Comparison of ENCODE assay signal across 1 cellular context in the genomic region with DNA sequence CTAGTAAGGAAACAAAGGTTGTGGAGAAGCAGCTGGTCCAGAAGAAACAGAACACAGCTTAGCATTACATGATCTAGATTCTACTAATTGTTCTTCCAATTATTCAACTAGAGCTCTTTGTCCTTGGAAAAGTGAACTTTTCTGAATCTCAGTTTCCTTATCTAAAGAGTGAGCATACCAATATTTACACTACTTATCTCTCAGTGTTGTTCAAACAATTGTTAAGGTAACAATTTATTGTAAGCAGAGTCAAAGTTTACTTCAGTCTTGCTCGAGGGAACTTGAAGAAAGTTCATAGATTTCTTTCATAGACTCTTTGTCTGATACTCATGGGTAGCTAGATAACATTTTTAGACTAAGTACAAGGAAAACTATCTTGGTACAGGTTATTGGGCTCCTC.
A peak's percentile ranks its signal among the peaks of the same experiment; 100 is the strongest.
TF ChIP-seq lines count a peak whose summit lies in the region.

No MANE protein-coding gene starts in this region.

TF ChIP-seq in HepG2, 621 proteins besides CTCF, POLR2A, EP300 and RAD21 (continued from another document):
- TF ChIP-seq HDAC1 (CRISPR knock-in tag; IDR thresholded peaks at IDR 0.05) = 0 out of 2 replicates have a peak, but pooled peaks have one; percentile 39
- TF ChIP-seq TOE1 (CRISPR knock-in tag; IDR thresholded peaks at IDR 0.05) = no peak
- peak; percentile 85 for TF ChIP-seq NCOA2 (CRISPR knock-in tag; IDR thresholded peaks at IDR 0.05)
- TF ChIP-seq KMT2B (CRISPR knock-in tag; IDR thresholded peaks at IDR 0.05) = no peak
- no peak for TF ChIP-seq SOX6 (IDR thresholded peaks at IDR 0.05)
- peak; percentile 87 for TF ChIP-seq SOX6 (CRISPR knock-in tag; IDR thresholded peaks at IDR 0.05)
- no peak for TF ChIP-seq ZBTB42 (CRISPR knock-in tag; IDR thresholded peaks at IDR 0.05)
- no peak for TF ChIP-seq SALL2 (CRISPR knock-in tag; IDR thresholded peaks at IDR 0.05)
- peak; percentile 88; the same call in 1 of the 2 replicates for TF ChIP-seq GATA4 (IDR thresholded peaks at IDR 0.05; ENCODE audit: borderline replicate concordance, low read depth)
- TF ChIP-seq, protein P1, sequence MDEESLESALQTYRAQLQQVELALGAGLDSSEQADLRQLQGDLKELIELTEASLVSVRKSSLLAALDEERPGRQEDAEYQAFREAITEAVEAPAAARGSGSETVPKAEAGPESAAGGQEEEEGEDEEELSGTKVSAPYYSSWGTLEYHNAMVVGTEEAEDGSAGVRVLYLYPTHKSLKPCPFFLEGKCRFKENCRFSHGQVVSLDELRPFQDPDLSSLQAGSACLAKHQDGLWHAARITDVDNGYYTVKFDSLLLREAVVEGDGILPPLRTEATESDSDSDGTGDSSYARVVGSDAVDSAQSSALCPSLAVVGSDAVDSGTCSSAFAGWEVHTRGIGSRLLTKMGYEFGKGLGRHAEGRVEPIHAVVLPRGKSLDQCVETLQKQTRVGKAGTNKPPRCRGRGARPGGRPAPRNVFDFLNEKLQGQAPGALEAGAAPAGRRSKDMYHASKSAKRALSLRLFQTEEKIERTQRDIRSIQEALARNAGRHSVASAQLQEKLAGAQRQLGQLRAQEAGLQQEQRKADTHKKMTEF (CRISPR knock-in tag; IDR thresholded peaks at IDR 0.05) = 0 out of 2 replicates have a peak, but pooled peaks have one; percentile 30
- TF ChIP-seq RXRB (CRISPR knock-in tag; IDR thresholded peaks at IDR 0.05; ENCODE audit: borderline replicate concordance) = 0 out of 2 replicates have a peak, but pooled peaks have one; percentile 17
- TF ChIP-seq MEF2D (CRISPR knock-in tag; IDR thresholded peaks at IDR 0.05) = no peak
- peak; percentile 44; the same call in 1 of the 2 replicates for TF ChIP-seq MED1 (CRISPR knock-in tag; IDR thresholded peaks at IDR 0.05)
- TF ChIP-seq ZNF775 (CRISPR knock-in tag; IDR thresholded peaks at IDR 0.05; ENCODE audit: borderline replicate concordance) = no peak
- TF ChIP-seq FOXA1 (IDR thresholded peaks at IDR 0.05) = peak; percentile 49
- TF ChIP-seq FOXA1 (CRISPR knock-in tag; IDR thresholded peaks at IDR 0.05) = peak; percentile 88
- TF ChIP-seq RCOR2 (CRISPR knock-in tag; IDR thresholded peaks at IDR 0.05) = peak; percentile 67
- TF ChIP-seq, protein P2, sequence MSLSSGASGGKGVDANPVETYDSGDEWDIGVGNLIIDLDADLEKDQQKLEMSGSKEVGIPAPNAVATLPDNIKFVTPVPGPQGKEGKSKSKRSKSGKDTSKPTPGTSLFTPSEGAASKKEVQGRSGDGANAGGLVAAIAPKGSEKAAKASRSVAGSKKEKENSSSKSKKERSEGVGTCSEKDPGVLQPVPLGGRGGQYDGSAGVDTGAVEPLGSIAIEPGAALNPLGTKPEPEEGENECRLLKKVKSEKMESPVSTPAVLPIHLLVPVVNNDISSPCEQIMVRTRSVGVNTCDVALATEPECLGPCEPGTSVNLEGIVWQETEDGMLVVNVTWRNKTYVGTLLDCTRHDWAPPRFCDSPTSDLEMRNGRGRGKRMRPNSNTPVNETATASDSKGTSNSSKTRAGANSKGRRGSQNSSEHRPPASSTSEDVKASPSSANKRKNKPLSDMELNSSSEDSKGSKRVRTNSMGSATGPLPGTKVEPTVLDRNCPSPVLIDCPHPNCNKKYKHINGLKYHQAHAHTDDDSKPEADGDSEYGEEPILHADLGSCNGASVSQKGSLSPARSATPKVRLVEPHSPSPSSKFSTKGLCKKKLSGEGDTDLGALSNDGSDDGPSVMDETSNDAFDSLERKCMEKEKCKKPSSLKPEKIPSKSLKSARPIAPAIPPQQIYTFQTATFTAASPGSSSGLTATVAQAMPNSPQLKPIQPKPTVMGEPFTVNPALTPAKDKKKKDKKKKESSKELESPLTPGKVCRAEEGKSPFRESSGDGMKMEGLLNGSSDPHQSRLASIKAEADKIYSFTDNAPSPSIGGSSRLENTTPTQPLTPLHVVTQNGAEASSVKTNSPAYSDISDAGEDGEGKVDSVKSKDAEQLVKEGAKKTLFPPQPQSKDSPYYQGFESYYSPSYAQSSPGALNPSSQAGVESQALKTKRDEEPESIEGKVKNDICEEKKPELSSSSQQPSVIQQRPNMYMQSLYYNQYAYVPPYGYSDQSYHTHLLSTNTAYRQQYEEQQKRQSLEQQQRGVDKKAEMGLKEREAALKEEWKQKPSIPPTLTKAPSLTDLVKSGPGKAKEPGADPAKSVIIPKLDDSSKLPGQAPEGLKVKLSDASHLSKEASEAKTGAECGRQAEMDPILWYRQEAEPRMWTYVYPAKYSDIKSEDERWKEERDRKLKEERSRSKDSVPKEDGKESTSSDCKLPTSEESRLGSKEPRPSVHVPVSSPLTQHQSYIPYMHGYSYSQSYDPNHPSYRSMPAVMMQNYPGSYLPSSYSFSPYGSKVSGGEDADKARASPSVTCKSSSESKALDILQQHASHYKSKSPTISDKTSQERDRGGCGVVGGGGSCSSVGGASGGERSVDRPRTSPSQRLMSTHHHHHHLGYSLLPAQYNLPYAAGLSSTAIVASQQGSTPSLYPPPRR (CRISPR knock-in tag; IDR thresholded peaks at IDR 0.05; ENCODE audit: borderline replicate concordance) = peak; percentile 68; the same call in 1 of the 2 replicates
- TF ChIP-seq, protein P3, sequence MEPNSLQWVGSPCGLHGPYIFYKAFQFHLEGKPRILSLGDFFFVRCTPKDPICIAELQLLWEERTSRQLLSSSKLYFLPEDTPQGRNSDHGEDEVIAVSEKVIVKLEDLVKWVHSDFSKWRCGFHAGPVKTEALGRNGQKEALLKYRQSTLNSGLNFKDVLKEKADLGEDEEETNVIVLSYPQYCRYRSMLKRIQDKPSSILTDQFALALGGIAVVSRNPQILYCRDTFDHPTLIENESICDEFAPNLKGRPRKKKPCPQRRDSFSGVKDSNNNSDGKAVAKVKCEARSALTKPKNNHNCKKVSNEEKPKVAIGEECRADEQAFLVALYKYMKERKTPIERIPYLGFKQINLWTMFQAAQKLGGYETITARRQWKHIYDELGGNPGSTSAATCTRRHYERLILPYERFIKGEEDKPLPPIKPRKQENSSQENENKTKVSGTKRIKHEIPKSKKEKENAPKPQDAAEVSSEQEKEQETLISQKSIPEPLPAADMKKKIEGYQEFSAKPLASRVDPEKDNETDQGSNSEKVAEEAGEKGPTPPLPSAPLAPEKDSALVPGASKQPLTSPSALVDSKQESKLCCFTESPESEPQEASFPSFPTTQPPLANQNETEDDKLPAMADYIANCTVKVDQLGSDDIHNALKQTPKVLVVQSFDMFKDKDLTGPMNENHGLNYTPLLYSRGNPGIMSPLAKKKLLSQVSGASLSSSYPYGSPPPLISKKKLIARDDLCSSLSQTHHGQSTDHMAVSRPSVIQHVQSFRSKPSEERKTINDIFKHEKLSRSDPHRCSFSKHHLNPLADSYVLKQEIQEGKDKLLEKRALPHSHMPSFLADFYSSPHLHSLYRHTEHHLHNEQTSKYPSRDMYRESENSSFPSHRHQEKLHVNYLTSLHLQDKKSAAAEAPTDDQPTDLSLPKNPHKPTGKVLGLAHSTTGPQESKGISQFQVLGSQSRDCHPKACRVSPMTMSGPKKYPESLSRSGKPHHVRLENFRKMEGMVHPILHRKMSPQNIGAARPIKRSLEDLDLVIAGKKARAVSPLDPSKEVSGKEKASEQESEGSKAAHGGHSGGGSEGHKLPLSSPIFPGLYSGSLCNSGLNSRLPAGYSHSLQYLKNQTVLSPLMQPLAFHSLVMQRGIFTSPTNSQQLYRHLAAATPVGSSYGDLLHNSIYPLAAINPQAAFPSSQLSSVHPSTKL (CRISPR knock-in tag; IDR thresholded peaks at IDR 0.05) = peak; percentile 89
- TF ChIP-seq HMG20B (CRISPR knock-in tag; conservative IDR thresholded peaks at IDR 0.05) = peak; percentile 71; the same call in 1 of the 2 replicates
- TF ChIP-seq PAXIP1 (CRISPR knock-in tag; conservative IDR thresholded peaks at IDR 0.05) = peak; percentile 67
- TF ChIP-seq NFIC (IDR thresholded peaks at IDR 0.05; ENCODE audit: low read length) = peak; percentile 84
- peak; percentile 88 for TF ChIP-seq BCL6 (CRISPR knock-in tag; IDR thresholded peaks at IDR 0.05)
- peak; percentile 95 for TF ChIP-seq HMG20A (CRISPR knock-in tag; IDR thresholded peaks at IDR 0.05; ENCODE audit: borderline replicate concordance)
- TF ChIP-seq ISL2 (CRISPR knock-in tag; IDR thresholded peaks at IDR 0.05) = peak; percentile 88
